4 cellular contexts compared by ENCODE assay signal in the genomic region with DNA sequence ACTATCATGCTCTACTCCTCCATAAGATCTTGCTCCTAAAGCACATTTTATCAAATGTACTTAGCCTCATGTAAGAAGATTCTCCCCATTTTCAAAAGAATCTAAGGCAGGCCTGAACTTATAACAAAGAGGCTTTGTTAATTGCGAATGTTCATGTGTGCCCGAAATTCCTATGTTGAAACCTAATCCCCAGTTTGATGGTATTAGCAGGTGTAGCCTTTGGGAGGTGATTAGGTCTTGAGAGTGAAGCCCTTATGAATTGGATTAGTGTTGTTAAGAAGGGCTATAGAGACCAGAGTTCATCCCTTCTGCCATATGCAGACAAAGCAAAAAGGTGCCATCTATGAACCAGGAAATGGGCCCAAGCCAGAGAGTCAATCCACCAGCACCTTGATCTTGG.
"Had no signal": no experiment of that assay in that cellular context is flagged by ENCODE, and none has a peak within 500 bp of the region (broad histone marks: within the 10 kb centered on the region; RNA-seq: fewer than 3 reads in every experiment).

No MANE protein-coding gene starts in this region.

- H3K4me3 ChIP-seq: GM23338 had no signal

- H3K9me3 Mint-ChIP-seq: GM23338 had no signal

- H3K4me1 Mint-ChIP-seq: GM23338 had no signal

- H3K4me2 ChIP-seq: GM23338 had no signal

- H3K4me3 Mint-ChIP-seq: GM23338, H9 had no signal

- ATAC-seq: GM23338 had no signal

- DNase-seq: H9, HCEC 1CT, IMR-90 had no signal

- H2AFZ ChIP-seq: GM23338 had no signal

- H3K27ac Mint-ChIP-seq: GM23338, H9 had no signal
